In the genomic region with DNA sequence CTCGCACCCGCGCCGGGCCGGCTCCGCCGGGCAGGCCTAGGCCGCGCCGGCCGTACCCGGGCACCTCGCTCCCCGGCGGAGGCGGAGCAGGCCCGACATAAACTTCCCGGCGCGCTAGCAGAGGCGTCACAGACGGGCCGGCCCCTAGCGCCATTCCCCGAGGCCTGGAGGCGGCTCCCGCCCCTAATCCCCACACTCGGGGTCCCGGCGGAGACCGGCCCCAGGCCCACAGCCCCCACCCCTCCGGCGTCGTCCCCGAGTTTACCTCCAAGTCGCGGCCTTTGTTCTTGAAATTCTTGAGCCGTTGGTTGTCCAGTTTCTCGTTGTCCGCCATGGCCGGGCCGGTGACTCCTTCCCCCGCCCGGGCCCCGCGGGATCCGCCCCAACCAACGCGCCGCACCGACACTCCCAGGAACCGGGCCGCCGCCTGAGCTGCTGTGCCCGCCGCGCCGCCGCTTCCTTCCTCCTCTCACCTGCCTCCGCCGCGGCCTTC, we compare ENCODE assay signal across 9 cellular contexts. TPM values are rescaled to one million over a fixed set of nuclear protein-coding genes. Genes with fewer than 3 reads are reported as not detected.
DNase-seq lines count a peak whose midpoint lies in the region; ATAC-seq, FAIRE-seq and TF ChIP-seq lines count a peak whose summit lies in the region.
"Had no signal": no experiment of that assay in that cellular context is flagged by ENCODE, and none has a peak within 500 bp of the region (broad histone marks: within the 10 kb centered on the region; RNA-seq: fewer than 3 reads in every experiment).

No MANE protein-coding gene starts in this region.

- TF ChIP-seq CTCF in PC-3 (conservative IDR thresholded peaks at IDR 0.05; ENCODE audit: low read depth, low read length) (no peak), heart right ventricle (IDR thresholded peaks at IDR 0.05) (no peak), psoas muscle (IDR thresholded peaks at IDR 0.05) (no peak)

- peaks cover 46% of the 10 kb centered on the region for H4K20me1 ChIP-seq in PC-3 (ENCODE audit: low read length)

- intact Hi-C loops in PC-3 (cut with micrococcal nuclease) (loop anchor here (5.0 to 10.0 kb wide), 2 partner anchors 118 to 660 kb away; a partner anchor contains a TSS), heart right ventricle (cut with DNase I) (loop anchor here in 6 of 10 donors (2.0 to 10.0 kb wide), 3 partner anchors 190 to 192 kb away; a partner anchor contains a TSS), psoas muscle (cut with DNase I) (no loop called here)

- H3K27me3 ChIP-seq in PC-3 (ENCODE audit: low read length): no peaks in the 10 kb centered on the region
- H3K27me3 ChIP-seq in heart right ventricle: no peaks in the 10 kb centered on the region
- H3K27me3 ChIP-seq in psoas muscle (ENCODE audit: insufficient read depth in 3 of 3, low read length in 2 of 3): no peaks in the 10 kb centered on the region

- CTCF ChIA-PET in PC-3 (lab: Charles Lee): no interaction called here

- no peaks in the 10 kb centered on the region for H3K9me2 ChIP-seq in PC-3 (replicated peaks; ENCODE audit: low read length)

- 1% methylated on average over 49 to 62 of the region's 62 CpGs for WGBS in heart right ventricle, 2 donors
- 0 to 1% (median 0%) methylated on average over 44 to 62 of the region's 62 CpGs for WGBS in psoas muscle, 3 donors

- peak; percentile 79 for DNase-seq in CD1c-positive myeloid dendritic cell (ENCODE audit: extremely low spot score)
- DNase-seq in GM19239 (ENCODE audit: insufficient read length, low spot score): peak; percentile 43
- DNase-seq in PC-3: peak; percentile 52
- DNase-seq in activated naive CD8-positive, alpha-beta T cell treated with anti-CD3 and anti-CD28 coated beads, Interleukin-2, amount 50 U/mL, for 16 hours (ENCODE audit: low read depth, low spot score): peak; percentile 16
- peak in 1 of 2 donors; percentile 74 for DNase-seq in heart right ventricle
- DNase-seq in psoas muscle: peak; percentile 74 to 87
- DNase-seq in cerebellum (ENCODE audit: low spot score): no peak

- peak overlapping the region; percentile 35; the same call in 1 of the 2 replicates for H2AFZ ChIP-seq in PC-3 (ENCODE audit: low read length)

- peak; percentile 40 for ATAC-seq in HG03342 (IDR thresholded peaks at IDR 0.05; ENCODE audit: unreplicated experiment)
- ATAC-seq in PC-3: peak; percentile 39
- ATAC-seq in heart right ventricle: peak; percentile 54 to 85 (median 68)
- peak; percentile 56 to 69 (median 60) for ATAC-seq in psoas muscle

- peak overlapping the region; percentile 79 for H3K4me3 ChIP-seq in PC-3 (ENCODE audit: low read length)
- peak overlapping the region; percentile 62 to 94 (median 72) for H3K4me3 ChIP-seq in heart right ventricle
- peak overlapping the region; percentile 93 for H3K4me3 ChIP-seq in psoas muscle

- peaks cover 13% of the 10 kb centered on the region for H3K36me3 ChIP-seq in PC-3 (ENCODE audit: low read depth, low read length)
- peaks cover 0 to 16% (median 0%) of the 10 kb centered on the region in 9 donors for H3K36me3 ChIP-seq in heart right ventricle
- H3K36me3 ChIP-seq in psoas muscle (ENCODE audit: insufficient read depth in 1 of 2, low read depth in 1 of 2): peaks cover 0 to 18% of the 10 kb centered on the region in 2 donors

- POLR2A ChIA-PET in PC-3 (lab: Charles Lee; ENCODE audit: unreplicated experiment): interaction anchor here (0.6 kb wide), 1 partner anchor 703 kb away, joined by 9 read pairs; no protein-coding TSS in a partner anchor

- no peak for FAIRE-seq in GM19239 (lab: Jason Lieb, UNC)
- FAIRE-seq: frontal cortex had no signal

- peaks cover 45% of the 10 kb centered on the region for H3K4me1 ChIP-seq in PC-3 (ENCODE audit: insufficient read depth, low read length)
- H3K4me1 ChIP-seq in heart right ventricle: peaks cover 0 to 65% (median 52%) of the 10 kb centered on the region in 9 donors
- H3K4me1 ChIP-seq in psoas muscle: peaks cover 57% of the 10 kb centered on the region

- H3K9me3 ChIP-seq in PC-3 (ENCODE audit: low read length) (no peaks in the 10 kb centered on the region), heart right ventricle (no peaks in the 10 kb centered on the region), psoas muscle (no peaks in the 10 kb centered on the region)

- H3K4me2 ChIP-seq in PC-3 (ENCODE audit: low read length): peak overlapping the region; percentile 50

- H3K27ac ChIP-seq in PC-3 (ENCODE audit: low read length) (peak overlapping the region; percentile 55), heart right ventricle (peak overlapping the region; percentile 90 to 99 (median 98)), psoas muscle (peak overlapping the region; percentile 99)

- H3K79me2 ChIP-seq in PC-3 (ENCODE audit: low read length): peaks cover 65% of the 10 kb centered on the region

- BruUV-seq in PC-3 (replicated peaks; lab: Mats Ljungman, UMichigan): no TSS peak

- H3K9ac ChIP-seq in PC-3 (ENCODE audit: low read length): peak overlapping the region; percentile 91

- no peaks in the 10 kb centered on the region for H3F3A ChIP-seq in PC-3 (ENCODE audit: low read length, unreplicated experiment)

RNA-seq across cellular contexts. Expression of a gene that starts 0.4 kb away (rescaled TPM):
- total RNA-seq in PC-3 (2014; rRNA removed): 31.5 and 33.7 TPM in 2 replicates
- total RNA-seq in heart right ventricle: 100 to 1,000 TPM; 110 to 190 (median 151) TPM
- polyA plus RNA-seq in heart right ventricle: 10 to 100 TPM; 21.6 to 21.7 TPM
- 100 to 1,000 TPM; 197 to 236 (median 203) TPM for total RNA-seq in psoas muscle
- polyA plus RNA-seq in psoas muscle: 100 to 1,000 TPM in 1 of 3 donors, 10 to 100 TPM in 2; 48.5 to 124 (median 60.9) TPM
- total RNA-seq in cerebellum: 30.6 TPM

Comparison
In these comparisons a context has a peak if more than half of its experiments do, and no peak if none do; other contexts are left out.
1. intact Hi-C loops: an anchor here in PC-3 (5.0 to 10.0 kb wide) and heart right ventricle (2.0 to 10.0 kb wide); none called in psoas muscle.